7 cellular contexts compared by ENCODE assay signal in the genomic region with DNA sequence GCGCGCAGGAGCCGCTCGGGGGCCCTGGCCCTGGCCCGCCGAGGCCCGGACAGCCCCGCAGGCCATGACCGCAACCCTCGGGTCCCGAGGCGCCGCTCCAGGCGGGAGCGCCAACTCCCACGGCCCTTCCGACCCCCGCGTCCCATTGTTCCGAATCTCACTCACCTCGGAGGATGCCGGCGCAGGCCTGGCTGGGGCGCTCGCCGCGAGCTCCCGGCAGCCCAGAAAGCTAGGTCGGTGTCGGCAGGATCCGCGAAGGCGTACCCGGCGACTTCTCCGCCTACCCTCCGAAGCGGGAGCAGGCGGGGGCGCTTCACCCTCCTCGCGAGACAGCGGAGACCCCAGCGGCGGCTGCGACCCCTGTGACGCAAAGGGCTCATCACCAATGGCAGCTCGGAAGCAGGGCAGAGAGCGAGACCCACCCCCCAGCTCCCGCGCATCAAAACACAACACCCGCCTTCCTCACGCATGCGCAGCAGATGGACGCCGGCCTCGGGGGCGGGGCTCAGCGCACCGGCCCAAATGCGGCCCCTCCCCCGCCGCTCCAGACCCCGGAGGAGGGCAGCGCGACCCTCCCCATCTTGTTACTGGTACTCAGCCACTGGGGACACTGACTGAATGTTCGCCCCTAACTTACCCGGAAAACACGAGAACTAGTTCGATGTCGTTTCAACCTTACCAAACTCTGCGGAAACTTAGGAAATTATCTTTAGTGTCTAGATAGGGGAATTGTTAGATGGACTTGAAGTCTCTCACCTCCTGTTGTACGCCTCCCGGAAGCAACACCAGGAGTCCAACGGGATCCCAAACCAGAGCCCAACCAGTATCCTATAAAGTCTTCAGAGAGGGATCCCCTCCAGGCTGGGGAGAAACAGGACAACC. TPM values are rescaled to one million over a fixed set of nuclear protein-coding genes. Genes with fewer than 3 reads are reported as not detected.
DNase-seq lines count a peak whose midpoint lies in the region; ATAC-seq, FAIRE-seq and TF ChIP-seq lines count a peak whose summit lies in the region.

No MANE protein-coding gene starts in this region.

- H3K4me2 ChIP-seq in astrocyte (ENCODE audit: low read length) = peak overlapping the region; percentile 89

- peak overlapping the region; percentile 100 for H3K4me3 Mint-ChIP-seq in T-helper 2 cell treated with Interferon-gamma antibody and Interleukin-4, amounts not matched to agents 5 μg/mL and 100 μg/mL, for 36 hours
- peak overlapping the region; percentile 95 for H3K4me3 Mint-ChIP-seq in astrocyte (ENCODE audit: unreplicated experiment)

- peak overlapping the region; percentile 97 for H3K9ac ChIP-seq in astrocyte (ENCODE audit: low read length)

- H3K27ac ChIP-seq in astrocyte (ENCODE audit: low read depth, low read length) = peak overlapping the region; percentile 98

- H3K4me1 ChIP-seq in astrocyte (ENCODE audit: insufficient read depth, low read length) = peaks cover 5% of the 10 kb centered on the region

- no peaks in the 10 kb centered on the region for H3K36me3 ChIP-seq in astrocyte (ENCODE audit: insufficient read depth, low read length)

- peak; percentile 32 for DNase-seq in NCI-H187 treated with DMSO at 0.1 percent for 48 hours (lab: John Stamatoyannopoulos, UW)
- peak; percentile 92 for DNase-seq in T-helper 2 cell treated with Interferon-gamma antibody and Interleukin-4, amounts not matched to agents 5 μg/mL and 100 μg/mL, for 36 hours (ENCODE audit: low spot score)
- DNase-seq in astrocyte (ENCODE audit: low read depth) = peak; percentile 83
- DNase-seq in hepatic stellate cell (ENCODE audit: low spot score) = peak; percentile 97
- DNase-seq in renal cortical epithelial cell (ENCODE audit: low read depth) = peak; percentile 78

- H2AFZ ChIP-seq in astrocyte (ENCODE audit: low read depth, low read length) = peak overlapping the region; percentile 43

- H3K36me3 Mint-ChIP-seq in T-helper 2 cell treated with Interferon-gamma antibody and Interleukin-4, amounts not matched to agents 5 μg/mL and 100 μg/mL, for 36 hours (ENCODE audit: low read depth) = peaks cover 20% of the 10 kb centered on the region
- peaks cover 5% of the 10 kb centered on the region for H3K36me3 Mint-ChIP-seq in astrocyte (ENCODE audit: low read depth, unreplicated experiment)

- FAIRE-seq in astrocyte (lab: Jason Lieb, UNC) = no peak

- H3K9me3 ChIP-seq in astrocyte (ENCODE audit: insufficient read depth, low read depth, low read length) = no peaks in the 10 kb centered on the region

- H4K20me1 ChIP-seq in astrocyte (ENCODE audit: insufficient read depth, low read length) = peaks cover 38% of the 10 kb centered on the region

- no peak for TF ChIP-seq CTCF in astrocyte (IDR thresholded peaks at IDR 0.05; ENCODE audit: insufficient read depth, low read depth, low read length)

- H3K4me1 Mint-ChIP-seq in T-helper 2 cell treated with Interferon-gamma antibody and Interleukin-4, amounts not matched to agents 5 μg/mL and 100 μg/mL, for 36 hours (ENCODE audit: low read depth) = peaks cover 28% of the 10 kb centered on the region
- peaks cover 12% of the 10 kb centered on the region for H3K4me1 Mint-ChIP-seq in astrocyte (ENCODE audit: low read depth, unreplicated experiment)

- H3K79me2 ChIP-seq in astrocyte (ENCODE audit: insufficient read depth, low read length) = peaks cover 74% of the 10 kb centered on the region

- peak overlapping the region; percentile 93 for H3K4me3 ChIP-seq in astrocyte (ENCODE audit: insufficient read depth, low read depth, low read length)

- no peaks in the 10 kb centered on the region for H3K27me3 Mint-ChIP-seq in T-helper 2 cell treated with Interferon-gamma antibody and Interleukin-4, amounts not matched to agents 5 μg/mL and 100 μg/mL, for 36 hours (ENCODE audit: low read depth)
- H3K27me3 Mint-ChIP-seq in astrocyte (ENCODE audit: low read depth, unreplicated experiment) = no peaks in the 10 kb centered on the region

- peak; percentile 60 for ATAC-seq in GM18502 (IDR thresholded peaks at IDR 0.05; ENCODE audit: poor library complexity, unreplicated experiment)
- peak; percentile 80 for ATAC-seq in HG02970 (IDR thresholded peaks at IDR 0.05; ENCODE audit: low FRiP score, unreplicated experiment)

- no peaks in the 10 kb centered on the region for H3K9me3 Mint-ChIP-seq in T-helper 2 cell treated with Interferon-gamma antibody and Interleukin-4, amounts not matched to agents 5 μg/mL and 100 μg/mL, for 36 hours
- no peaks in the 10 kb centered on the region for H3K9me3 Mint-ChIP-seq in astrocyte (ENCODE audit: unreplicated experiment)

- H3K27me3 ChIP-seq in astrocyte (ENCODE audit: insufficient read depth, low read length) = no peaks in the 10 kb centered on the region

- peak overlapping the region; percentile 98 for H3K27ac Mint-ChIP-seq in T-helper 2 cell treated with Interferon-gamma antibody and Interleukin-4, amounts not matched to agents 5 μg/mL and 100 μg/mL, for 36 hours
- H3K27ac Mint-ChIP-seq in astrocyte (ENCODE audit: unreplicated experiment) = peak overlapping the region; percentile 93

RNA-seq across cellular contexts. Expression of a gene that starts 1.3 kb away (rescaled TPM):
- total RNA-seq in astrocyte (9.4 and 15.0 TPM in 2 replicates), renal cortical epithelial cell (2.3 and 6.8 TPM in 2 replicates)

RNA-seq across cellular contexts. Expression of a gene that starts 1.5 kb away (rescaled TPM):
- 19.7 and 20.4 TPM in 2 replicates for total RNA-seq in astrocyte
- total RNA-seq in renal cortical epithelial cell = 44.3 and 49.0 TPM in 2 replicates

RNA-seq across cellular contexts. Expression of a gene that starts 22.1 kb away (rescaled TPM):
- total RNA-seq in astrocyte = 56.1 and 56.7 TPM in 2 replicates
- 43.8 and 73.6 TPM in 2 replicates for total RNA-seq in renal cortical epithelial cell

RNA-seq across cellular contexts. Expression of a gene that starts 24.9 kb away (rescaled TPM):
- 164 and 187 TPM in 2 replicates for total RNA-seq in astrocyte
- 28.6 and 49.7 TPM in 2 replicates for total RNA-seq in renal cortical epithelial cell

Comparison
In these comparisons a context has a peak if more than half of its experiments do, and no peak if none do; other contexts are left out.
1. Peak in every context shown above with its lines: DNase-seq, ATAC-seq, H3K4me3 ChIP-seq and H3K27ac ChIP-seq.
2. DNase-seq: peak in every context shown above with its lines; median percentile 97 in hepatic stellate cell; 92 in T-helper 2 cell treated with Interferon-gamma antibody and Interleukin-4, amounts not matched to agents 5 μg/mL and 100 μg/mL, for 36 hours; 83 in astrocyte; 78 in renal cortical epithelial cell; 32 in NCI-H187 treated with DMSO at 0.1 percent for 48 hours.